Comparison of ENCODE assay signal across 22 cellular contexts in the genomic region with DNA sequence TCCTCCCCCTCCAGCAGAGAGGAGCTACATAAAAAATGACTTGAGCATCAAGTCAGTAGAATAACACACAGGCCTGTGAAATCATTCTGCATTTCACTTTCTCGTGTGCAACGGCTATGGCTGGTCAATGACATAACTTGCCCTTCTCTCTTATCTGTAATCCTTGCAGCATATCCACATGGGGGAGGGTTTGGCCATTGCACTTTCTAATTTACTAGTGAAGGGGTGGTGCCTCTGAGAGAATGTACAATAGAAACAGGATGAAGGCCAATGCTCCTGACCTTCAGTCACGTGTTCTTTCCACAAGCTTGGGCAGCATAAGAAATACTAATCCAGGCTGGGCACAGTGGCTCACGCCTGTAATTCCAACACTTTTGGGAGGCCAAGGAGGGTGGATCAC.
DNase-seq lines count a peak whose midpoint lies in the region; ATAC-seq and TF ChIP-seq lines count a peak whose summit lies in the region.
"Had no signal": no experiment of that assay in that cellular context is flagged by ENCODE, and none has a peak within 500 bp of the region (broad histone marks: within the 10 kb centered on the region; RNA-seq: fewer than 3 reads in every experiment).

No MANE protein-coding gene starts in this region.

- no peaks in the 10 kb centered on the region for H3K4me1 ChIP-seq in right lobe of liver

- intact Hi-C loops in Right ventricle myocardium inferior (cut with DNase I) = loop anchor here (10.0 kb wide), 2 partner anchors 284 to 714 kb away; no protein-coding TSS in a partner anchor
- intact Hi-C loops in left cardiac atrium (cut with DNase I) = no loop called here
- intact Hi-C loops in right lobe of liver (cut with DNase I) = no loop called here

- 7% methylated on average over 3 of the region's 4 CpGs for WGBS in right lobe of liver (ENCODE audit: insufficient coverage, low coverage, low lambda C conversion rate, missing lambda C conversion rate)

- no peak overlapping the region for H3K27ac ChIP-seq in right lobe of liver
- no peak overlapping the region for H3K27ac ChIP-seq in coronary artery
- H3K27ac ChIP-seq: BLaER1, RWPE1, SK-N-MC had no signal

- DNase-seq in Right ventricle myocardium inferior (ENCODE audit: missing footprints) = no peak
- DNase-seq in left cardiac atrium = no peak
- DNase-seq in NCI-H226 = peak; percentile 25
- peak; percentile 39 for DNase-seq in dermis blood vessel endothelial cell
- DNase-seq in right lobe of liver = no peak
- no peak for DNase-seq in coronary artery (ENCODE audit: low spot score)
- no peak for DNase-seq in Kasumi-1 (lab: John Stamatoyannopoulos, UW)
- DNase-seq: CD4-positive, CD25-positive, alpha-beta regulatory T cell; H7; Karpas-422; NCI-H1092 treated with DMSO at 0.1 percent for 48 hours; NCI-H1436; NCI-H187; NCI-H2107; NCI-H446; NCI-H524 treated with DMSO at 0.1 percent for 48 hours; NCI-H82; SIG-M5 had no signal

- TF ChIP-seq POLR2A in right lobe of liver (IDR thresholded peaks at IDR 0.05) = no peak

- H3K4me3 ChIP-seq in right lobe of liver (no peak overlapping the region), coronary artery (no peak overlapping the region)
- H3K4me3 ChIP-seq: BLaER1, SK-N-MC had no signal

- ATAC-seq in Right ventricle myocardium inferior (peak; percentile 37), left cardiac atrium (no peak), right lobe of liver (peak in 3 of 4 donors; percentile 10 to 30 (median 13))
- ATAC-seq: Panc1 had no signal

- no peaks in the 10 kb centered on the region for H3K9me3 ChIP-seq in right lobe of liver
- H3K9me3 ChIP-seq: BLaER1 had no signal

- no peaks in the 10 kb centered on the region for H3K36me3 ChIP-seq in right lobe of liver
- H3K36me3 ChIP-seq: BLaER1 had no signal

- no peaks in the 10 kb centered on the region for H3K27me3 ChIP-seq in right lobe of liver
- H3K27me3 ChIP-seq: BLaER1 had no signal

- no peak for TF ChIP-seq CTCF in right lobe of liver (IDR thresholded peaks at IDR 0.05)
- TF ChIP-seq CTCF in coronary artery (IDR thresholded peaks at IDR 0.05) = no peak

Comparison
In these comparisons a context has a peak if more than half of its experiments do, and no peak if none do; other contexts are left out.
1. ATAC-seq: peak in Right ventricle myocardium inferior (single experiment) and right lobe of liver (3 of 4); none in left cardiac atrium (0 of 2).
2. DNase-seq: peak in NCI-H226 (single experiment) and dermis blood vessel endothelial cell (single experiment); none in Right ventricle myocardium inferior (single experiment), left cardiac atrium (single experiment), right lobe of liver (0 of 3), coronary artery (single experiment) and Kasumi-1 (0 of 2).